ENCODE assay signal across 12 cellular contexts in genomic region chr16:81695431-81695890, GRCh38.
A peak's percentile ranks its signal among the peaks of the same experiment; 100 is the strongest.
DNase-seq lines count a peak whose midpoint lies in the region; ATAC-seq and TF ChIP-seq lines count a peak whose summit lies in the region.
"Had no signal": no experiment of that assay in that cellular context is flagged by ENCODE, and none has a peak within 500 bp of the region (broad histone marks: within the 10 kb centered on the region; RNA-seq: fewer than 3 reads in every experiment).

No MANE protein-coding gene starts in this region.

- DNase-seq in activated naive CD4-positive, alpha-beta T cell treated with anti-CD3 and anti-CD28 coated beads, Interleukin-2, amount 50 U/mL, for 72 hours (ENCODE audit: low spot score in 2 of 2), result no peak
- DNase-seq in activated naive CD4-positive, alpha-beta T cell treated with anti-CD3 and anti-CD28 coated beads, Interleukin-2, amount 10 ng/mL, durations not matched to agents 7 days and 5 days, result no peak
- no peak for DNase-seq in chondrocyte (ENCODE audit: low spot score)
- no peak for DNase-seq in DMS79 treated with DMSO at 0.1 percent for 48 hours (lab: John Stamatoyannopoulos, UW)
- no peak for DNase-seq in GM13977 (ENCODE audit: low spot score)
- DNase-seq: activated T-cell treated with anti-CD3 and anti-CD28 coated beads, Interleukin-2, amount 50 U/mL, for 1 hour; effector memory CD4-positive, alpha-beta T cell; islet precursor cell; NCI-H774 had no signal

- peaks cover 77% of the 10 kb centered on the region for H3K36me3 ChIP-seq in mesodermal cell (ENCODE audit: control insufficient read depth, insufficient read depth, low read length)
- peaks cover 0 to 81% (median 59%) of the 10 kb centered on the region in 5 donors for H3K36me3 ChIP-seq in subcutaneous abdominal adipose tissue (ENCODE audit: control insufficient read depth in 5 of 5, insufficient read depth in 5 of 5, low read length in 5 of 5)

- no peaks in the 10 kb centered on the region for H3K27me3 ChIP-seq in subcutaneous abdominal adipose tissue (ENCODE audit: control insufficient read depth in 5 of 5, insufficient read depth in 4 of 5, low read length in 5 of 5)

- H3K4me1 ChIP-seq in mesodermal cell (ENCODE audit: control insufficient read depth, insufficient read depth, low read length, poor library complexity, severe bottlenecking) (peaks cover 31% of the 10 kb centered on the region), subcutaneous abdominal adipose tissue (ENCODE audit: control insufficient read depth in 5 of 5, insufficient read depth in 5 of 5, low read length in 5 of 5) (peaks cover 0 to 75% (median 10%) of the 10 kb centered on the region in 5 donors)

- H3K4me1 Mint-ChIP-seq in activated naive CD4-positive, alpha-beta T cell treated with anti-CD3 and anti-CD28 coated beads, Interleukin-2, amount 10 ng/mL, durations not matched to agents 7 days and 5 days, result no peaks in the 10 kb centered on the region
- H3K4me1 Mint-ChIP-seq in chondrocyte (ENCODE audit: low read depth), result peaks cover 50% of the 10 kb centered on the region

- H3K27ac Mint-ChIP-seq in activated naive CD4-positive, alpha-beta T cell treated with anti-CD3 and anti-CD28 coated beads, Interleukin-2, amount 50 U/mL, for 72 hours, result peak overlapping the region; percentile 66 to 87
- H3K27ac Mint-ChIP-seq in activated naive CD4-positive, alpha-beta T cell treated with anti-CD3 and anti-CD28 coated beads, Interleukin-2, amount 10 ng/mL, durations not matched to agents 7 days and 5 days, result no peak overlapping the region
- peak overlapping the region; percentile 97 for H3K27ac Mint-ChIP-seq in chondrocyte (ENCODE audit: unreplicated experiment)

- TF ChIP-seq CTCF in chondrocyte (IDR thresholded peaks at IDR 0.05) (no peak), GM13977 (IDR thresholded peaks at IDR 0.05; ENCODE audit: extremely low read depth, insufficient read depth, missing control alignments) (no peak)

- no peaks in the 10 kb centered on the region for H3K9me3 Mint-ChIP-seq in activated naive CD4-positive, alpha-beta T cell treated with anti-CD3 and anti-CD28 coated beads, Interleukin-2, amount 50 U/mL, for 72 hours
- no peaks in the 10 kb centered on the region for H3K9me3 Mint-ChIP-seq in activated naive CD4-positive, alpha-beta T cell treated with anti-CD3 and anti-CD28 coated beads, Interleukin-2, amount 10 ng/mL, durations not matched to agents 7 days and 5 days
- no peaks in the 10 kb centered on the region for H3K9me3 Mint-ChIP-seq in chondrocyte (ENCODE audit: low read depth)

- peak overlapping the region in 1 of 5 donors; percentile 56 for H3K9ac ChIP-seq in subcutaneous abdominal adipose tissue (ENCODE audit: low read length in 5 of 5)

- no peak for ATAC-seq in activated naive CD4-positive, alpha-beta T cell treated with anti-CD3 and anti-CD28 coated beads, Interleukin-2, amount 50 U/mL, for 72 hours
- ATAC-seq in GM19328 (IDR thresholded peaks at IDR 0.05; ENCODE audit: unreplicated experiment), result no peak

- H3K36me3 Mint-ChIP-seq in activated naive CD4-positive, alpha-beta T cell treated with anti-CD3 and anti-CD28 coated beads, Interleukin-2, amount 50 U/mL, for 72 hours, result no peaks in the 10 kb centered on the region
- H3K36me3 Mint-ChIP-seq in activated naive CD4-positive, alpha-beta T cell treated with anti-CD3 and anti-CD28 coated beads, Interleukin-2, amount 10 ng/mL, durations not matched to agents 7 days and 5 days, result peaks cover 16% of the 10 kb centered on the region
- H3K36me3 Mint-ChIP-seq in chondrocyte (ENCODE audit: low read depth), result peaks cover 10% of the 10 kb centered on the region

- 81 to 95% methylated on average over 2 of the region's 7 CpGs for WGBS in mesodermal cell (ENCODE audit: insufficient coverage in 2 of 2), 2 experiments

- H3K4me3 Mint-ChIP-seq in activated naive CD4-positive, alpha-beta T cell treated with anti-CD3 and anti-CD28 coated beads, Interleukin-2, amount 10 ng/mL, durations not matched to agents 7 days and 5 days, result no peak overlapping the region
- H3K4me3 Mint-ChIP-seq in chondrocyte (ENCODE audit: unreplicated experiment), result peak overlapping the region; percentile 26

- CTCF ChIA-PET in activated naive CD4-positive, alpha-beta T cell treated with anti-CD3 and anti-CD28 coated beads, Interleukin-2, amount 10 ng/mL, durations not matched to agents 7 days and 5 days (lab: Charles Lee), result interaction anchor here (2.4 to 7.2 kb wide), 2 partner anchors 72 to 291 kb away, joined by 8 to 110 read pairs; no protein-coding TSS in a partner anchor

- H3K9me3 ChIP-seq in mesodermal cell (ENCODE audit: control insufficient read depth, low read length), result no peaks in the 10 kb centered on the region
- no peaks in the 10 kb centered on the region for H3K9me3 ChIP-seq in subcutaneous abdominal adipose tissue (ENCODE audit: control insufficient read depth in 5 of 5, low read length in 5 of 5)

- H3K4me3 ChIP-seq in mesodermal cell (ENCODE audit: extremely low read depth, insufficient read depth, low read length, poor library complexity, severe bottlenecking) (no peak overlapping the region), subcutaneous abdominal adipose tissue (ENCODE audit: low read depth in 1 of 5, low read length in 5 of 5) (no peak overlapping the region)

- no peaks in the 10 kb centered on the region for H3K27me3 Mint-ChIP-seq in activated naive CD4-positive, alpha-beta T cell treated with anti-CD3 and anti-CD28 coated beads, Interleukin-2, amount 10 ng/mL, durations not matched to agents 7 days and 5 days
- H3K27me3 Mint-ChIP-seq in chondrocyte (ENCODE audit: low read depth), result no peaks in the 10 kb centered on the region

- in situ Hi-C loops in GM13977 (cut with MboI; ENCODE audit: low pct_unique_long_range_greater_than_20kb, low sequenced_read_pairs, unreplicated experiment), result no loop called here

- H3K27ac ChIP-seq in mesodermal cell (ENCODE audit: low read depth, low read length, severe bottlenecking), result peak overlapping the region; percentile 32
- peak overlapping the region; percentile 67 for H3K27ac ChIP-seq in subcutaneous abdominal adipose tissue (ENCODE audit: low read depth, low read length)
